ENCODE assay signal across 8 cellular contexts in genomic region chr3:112582242-112582874, GRCh38.
DNase-seq lines count a peak whose midpoint lies in the region; TF ChIP-seq lines count a peak whose summit lies in the region.

No MANE protein-coding gene starts in this region.

- peaks cover 17% of the 10 kb centered on the region for H3K36me3 ChIP-seq in WERI-Rb-1

- no peaks in the 10 kb centered on the region for H3K27me3 ChIP-seq in WERI-Rb-1 (ENCODE audit: insufficient read depth, low read depth, severe bottlenecking)

- peak; percentile 18 for DNase-seq in AG20443 (ENCODE audit: low spot score)
- DNase-seq in GM12864 (ENCODE audit: low read depth): no peak
- peak; percentile 8 for DNase-seq in NCI-H2029 (lab: John Stamatoyannopoulos, UW)
- DNase-seq in WERI-Rb-1: peak; percentile 9
- DNase-seq in fibroblast of the conjunctiva (ENCODE audit: low read depth): peak; percentile 83
- DNase-seq in stimulated activated CD4-positive, alpha-beta T cell treated with anti-CD3 and anti-CD28 coated beads, Interleukin-15, amount 100 ng/mL, for 24 hours: peak; percentile 49
- no peak for DNase-seq in putamen (ENCODE audit: low spot score)
- DNase-seq in UCSD-AML1 (lab: John Stamatoyannopoulos, UW; ENCODE audit: unreplicated experiment): no peak

- peak; percentile 59 for TF ChIP-seq CTCF in GM12864 (IDR thresholded peaks at IDR 0.05; ENCODE audit: low read depth, low read length, missing control alignments)
- TF ChIP-seq CTCF in WERI-Rb-1 (IDR thresholded peaks at IDR 0.05; ENCODE audit: low read depth, low read length): peak; percentile 32

- no peaks in the 10 kb centered on the region for H3K9me3 ChIP-seq in WERI-Rb-1 (ENCODE audit: severe bottlenecking)

- no peak overlapping the region for H3K27ac ChIP-seq in WERI-Rb-1

- no peak overlapping the region for H3K4me3 ChIP-seq in GM12864 (ENCODE audit: low read depth, low read length)
- no peak overlapping the region for H3K4me3 ChIP-seq in WERI-Rb-1 (ENCODE audit: low read depth, low read length)

Comparison
In these comparisons a context has a peak if more than half of its experiments do, and no peak if none do; other contexts are left out.
1. DNase-seq: peak in AG20443 (single experiment), NCI-H2029 (single experiment), WERI-Rb-1 (single experiment), fibroblast of the conjunctiva (single experiment) and stimulated activated CD4-positive, alpha-beta T cell treated with anti-CD3 and anti-CD28 coated beads, Interleukin-15, amount 100 ng/mL, for 24 hours (single experiment); none in GM12864 (single experiment), putamen (single experiment) and UCSD-AML1 (single experiment).